Comparison of ENCODE assay signal across 11 cellular contexts in the genomic region with DNA sequence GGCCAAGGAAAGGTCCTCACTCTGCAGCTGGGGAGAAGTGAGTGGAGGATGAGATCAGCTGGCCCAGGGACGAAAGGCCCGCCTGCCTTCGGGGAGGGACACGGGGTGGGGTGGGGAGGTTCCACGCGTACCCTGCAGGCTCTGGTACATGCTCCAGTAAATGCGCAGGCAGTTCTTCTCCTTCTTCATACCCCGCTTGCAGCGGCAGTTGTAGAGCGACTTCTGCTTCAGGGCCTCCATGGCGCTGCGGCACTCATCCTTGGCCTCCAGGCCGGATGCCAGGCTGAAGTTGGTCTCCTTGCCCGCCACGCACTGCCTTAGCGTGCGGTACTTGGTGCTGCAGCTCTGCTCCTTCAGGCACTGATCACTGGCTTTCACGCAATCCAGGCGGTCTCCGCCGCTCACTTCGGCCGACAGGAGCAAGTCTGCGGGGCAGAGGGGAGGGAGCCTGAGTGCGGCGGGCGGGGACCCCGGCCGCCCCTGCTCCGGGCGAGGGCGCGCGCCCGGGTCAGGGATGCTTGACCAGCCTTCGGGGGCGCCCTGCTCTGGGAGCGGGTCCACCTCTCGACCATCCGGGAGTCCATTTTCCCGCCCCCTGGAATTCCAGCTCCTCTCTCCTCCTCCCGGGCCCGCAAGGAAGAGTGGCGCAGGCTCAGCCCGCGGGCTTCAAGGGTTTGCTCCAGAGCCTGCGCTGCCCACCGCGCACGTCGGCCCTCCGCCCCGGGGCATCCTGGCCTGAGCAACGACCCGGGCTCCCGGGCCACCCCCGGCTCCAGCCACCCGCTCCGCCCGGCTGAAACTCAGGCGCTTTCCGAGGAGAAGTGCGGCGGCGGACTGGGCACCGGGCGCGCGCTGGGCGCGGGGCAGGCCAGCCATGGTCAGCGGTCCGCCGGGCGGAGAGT. TPM values are rescaled to one million over a fixed set of nuclear protein-coding genes. Genes with fewer than 3 reads are reported as not detected.
A peak's percentile ranks its signal among the peaks of the same experiment; 100 is the strongest.
DNase-seq lines count a peak whose midpoint lies in the region; ATAC-seq and TF ChIP-seq lines count a peak whose summit lies in the region.
"Had no signal": no experiment of that assay in that cellular context is flagged by ENCODE, and none has a peak within 500 bp of the region (broad histone marks: within the 10 kb centered on the region; RNA-seq: fewer than 3 reads in every experiment).

No MANE protein-coding gene starts in this region.

- H3K4me3 ChIP-seq in HUES64 (ENCODE audit: low read length) (peak overlapping the region; percentile 65), fibroblast of lung (replicated peaks in 1 of 4; ENCODE audit: control extremely low read depth in 1 of 4, insufficient read depth in 1 of 4, low read depth in 3 of 4, low read length in 4 of 4) (peak overlapping the region in 3 of 4 experiments; percentile 54 to 68 (median 60)), muscle layer of colon (ENCODE audit: low read depth in 1 of 2, low read length in 2 of 2) (peak overlapping the region; percentile 75 to 77), tibial nerve (peak overlapping the region; percentile 44 to 65 (median 48))
- H3K4me3 ChIP-seq: lung had no signal

- H3K9me3 Mint-ChIP-seq in activated T-helper 2 cell treated with anti-CD3 and anti-CD28 coated beads, Interferon-gamma antibody, Interleukin-2, Interleukin-4, amounts not matched to agents 10 μg/mL and 5 μg/mL and 100 μg/mL, durations not matched to agents 14 hours and 24 hours and 36 hours: no peaks in the 10 kb centered on the region
- H3K9me3 Mint-ChIP-seq: activated CD4-positive, alpha-beta T cell treated with anti-CD3 and anti-CD28 coated beads, Interleukin-2, amount 10 ng/mL, durations not matched to agents 7 days and 5 days had no signal

- intact Hi-C loops in activated T-helper 2 cell treated with anti-CD3 and anti-CD28 coated beads, Interferon-gamma antibody, Interleukin-2, Interleukin-4, amounts not matched to agents 10 μg/mL and 5 μg/mL and 100 μg/mL, durations not matched to agents 14 hours and 24 hours and 36 hours (cut with micrococcal nuclease): loop anchor here (5.0 to 10.0 kb wide), 2 partner anchors 864 to 1276 kb away; partner anchors contain the start of gene VAX1

- H3K4me1 Mint-ChIP-seq in activated T-helper 2 cell treated with anti-CD3 and anti-CD28 coated beads, Interferon-gamma antibody, Interleukin-2, Interleukin-4, amounts not matched to agents 10 μg/mL and 5 μg/mL and 100 μg/mL, durations not matched to agents 14 hours and 24 hours and 36 hours (ENCODE audit: low read depth): peaks cover 6% of the 10 kb centered on the region

- 0 out of 2 replicates have a peak overlapping the region, but pooled peaks have one; percentile 26 for H3K9ac ChIP-seq in HUES64 (ENCODE audit: low read depth, low read length)
- H3K9ac ChIP-seq in fibroblast of lung (ENCODE audit: insufficient read depth, low read length): no peak overlapping the region
- H3K9ac ChIP-seq in muscle layer of colon (ENCODE audit: low read length): no peak overlapping the region

- TF ChIP-seq EP300 in tibial nerve (IDR thresholded peaks at IDR 0.05): peak in 1 of 2 donors; percentile 60

- H3K36me3 ChIP-seq in HUES64 (ENCODE audit: insufficient read depth, low read length): no peaks in the 10 kb centered on the region
- H3K36me3 ChIP-seq in fibroblast of lung (ENCODE audit: control insufficient read depth, insufficient read depth, low read length): no peaks in the 10 kb centered on the region
- peaks cover 2% of the 10 kb centered on the region for H3K36me3 ChIP-seq in muscle layer of colon (ENCODE audit: insufficient read depth, low read length)
- H3K36me3 ChIP-seq in tibial nerve: peaks cover 0 to 6% (median 0%) of the 10 kb centered on the region in 3 donors

- H2AFZ ChIP-seq in fibroblast of lung (ENCODE audit: low read length): peak overlapping the region; percentile 20

- peak in 1 of 2 donors; percentile 15 for DNase-seq in fibroblast of lung (ENCODE audit: low read depth in 2 of 2)
- DNase-seq in tibial nerve (ENCODE audit: low spot score in 2 of 2): peak in 1 of 2 donors; percentile 34
- no peak for DNase-seq in activated T-helper 2 cell treated with anti-CD3 and anti-CD28 coated beads, Interferon-gamma antibody, Interleukin-2, Interleukin-4, amounts not matched to agents 10 μg/mL and 5 μg/mL and 100 μg/mL, durations not matched to agents 14 hours and 24 hours and 36 hours (ENCODE audit: low spot score)
- DNase-seq in activated naive CD4-positive, alpha-beta T cell treated with anti-CD3 and anti-CD28 coated beads, Interleukin-2, amount 50 U/mL, for 16 hours: no peak
- DNase-seq in middle frontal gyrus (ENCODE audit: extremely low spot score, low spot score): no peak
- DNase-seq: activated CD4-positive, alpha-beta T cell treated with anti-CD3 and anti-CD28 coated beads, Interleukin-2, amount 10 ng/mL, durations not matched to agents 7 days and 5 days had no signal

- H3K36me3 Mint-ChIP-seq in activated T-helper 2 cell treated with anti-CD3 and anti-CD28 coated beads, Interferon-gamma antibody, Interleukin-2, Interleukin-4, amounts not matched to agents 10 μg/mL and 5 μg/mL and 100 μg/mL, durations not matched to agents 14 hours and 24 hours and 36 hours (ENCODE audit: low read depth): no peaks in the 10 kb centered on the region

- no peak for TF ChIP-seq CTCF in fibroblast of lung (conservative IDR thresholded peaks at IDR 0.05 in 1 of 2, IDR thresholded peaks at IDR 0.05 in 1 of 2; ENCODE audit: low read depth in 1 of 2, low read length in 2 of 2)
- no peak for TF ChIP-seq CTCF in tibial nerve (IDR thresholded peaks at IDR 0.05)

- H3K27me3 ChIP-seq in HUES64 (ENCODE audit: insufficient read depth, low read length): peaks cover 97% of the 10 kb centered on the region
- H3K27me3 ChIP-seq in fibroblast of lung (ENCODE audit: control insufficient read depth, insufficient read depth, low read length): no peaks in the 10 kb centered on the region
- peaks cover 18 to 57% of the 10 kb centered on the region in 2 donors for H3K27me3 ChIP-seq in muscle layer of colon (ENCODE audit: control insufficient read depth in 1 of 2, insufficient read depth in 2 of 2, low read length in 2 of 2)
- peaks cover 0 to 15% of the 10 kb centered on the region in 2 donors for H3K27me3 ChIP-seq in tibial nerve

- no peaks in the 10 kb centered on the region for H4K20me1 ChIP-seq in fibroblast of lung (ENCODE audit: control insufficient read depth, extremely low read depth, insufficient read depth, low read length)

- H3K4me3 Mint-ChIP-seq in activated T-helper 2 cell treated with anti-CD3 and anti-CD28 coated beads, Interferon-gamma antibody, Interleukin-2, Interleukin-4, amounts not matched to agents 10 μg/mL and 5 μg/mL and 100 μg/mL, durations not matched to agents 14 hours and 24 hours and 36 hours (ENCODE audit: low read depth): no peak overlapping the region

- peaks cover 54% of the 10 kb centered on the region for H3K27me3 Mint-ChIP-seq in activated T-helper 2 cell treated with anti-CD3 and anti-CD28 coated beads, Interferon-gamma antibody, Interleukin-2, Interleukin-4, amounts not matched to agents 10 μg/mL and 5 μg/mL and 100 μg/mL, durations not matched to agents 14 hours and 24 hours and 36 hours (ENCODE audit: low read depth)

- no peak overlapping the region for H3K27ac Mint-ChIP-seq in activated T-helper 2 cell treated with anti-CD3 and anti-CD28 coated beads, Interferon-gamma antibody, Interleukin-2, Interleukin-4, amounts not matched to agents 10 μg/mL and 5 μg/mL and 100 μg/mL, durations not matched to agents 14 hours and 24 hours and 36 hours
- H3K27ac Mint-ChIP-seq: activated CD4-positive, alpha-beta T cell treated with anti-CD3 and anti-CD28 coated beads, Interleukin-2, amount 10 ng/mL, durations not matched to agents 7 days and 5 days had no signal

- H3K27ac ChIP-seq in HUES64 (ENCODE audit: low read depth, low read length): no peak overlapping the region
- no peak overlapping the region for H3K27ac ChIP-seq in fibroblast of lung (ENCODE audit: insufficient read depth, low read length)
- peak overlapping the region; percentile 68 for H3K27ac ChIP-seq in muscle layer of colon (ENCODE audit: low read depth, low read length)
- H3K27ac ChIP-seq in tibial nerve: peak overlapping the region; percentile 69 to 93 (median 86)

- H3K79me2 ChIP-seq in fibroblast of lung (ENCODE audit: control insufficient read depth, insufficient read depth, low read length): no peaks in the 10 kb centered on the region

- WGBS in HUES64: 4% methylated on average over 75 of the region's 75 CpGs
- WGBS in tibial nerve, 2 donors: 20% methylated on average over 30 to 46 of the region's 75 CpGs

- no peak for ATAC-seq in HG03432 (IDR thresholded peaks at IDR 0.05; ENCODE audit: unreplicated experiment)

- H3K4me2 ChIP-seq in fibroblast of lung (ENCODE audit: extremely low read depth, insufficient read depth, low read length): peak overlapping the region; percentile 100

- H3K4me1 ChIP-seq in HUES64 (ENCODE audit: insufficient read depth, low read length) (peaks cover 7% of the 10 kb centered on the region), fibroblast of lung (ENCODE audit: control insufficient read depth, extremely low read depth, insufficient read depth, low read length) (no peaks in the 10 kb centered on the region), muscle layer of colon (ENCODE audit: insufficient read depth, low read length) (no peaks in the 10 kb centered on the region), tibial nerve (peaks cover 0 to 60% (median 0%) of the 10 kb centered on the region in 4 donors)

- no peaks in the 10 kb centered on the region for H3K9me3 ChIP-seq in HUES64 (ENCODE audit: insufficient read depth, low read depth, low read length)
- no peaks in the 10 kb centered on the region for H3K9me3 ChIP-seq in fibroblast of lung (ENCODE audit: control insufficient read depth, insufficient read depth, low read depth, low read length)
- no peaks in the 10 kb centered on the region for H3K9me3 ChIP-seq in muscle layer of colon (ENCODE audit: low read length)
- no peaks in the 10 kb centered on the region for H3K9me3 ChIP-seq in tibial nerve

- peak; percentile 17 to 53 for TF ChIP-seq POLR2A in tibial nerve (IDR thresholded peaks at IDR 0.05)

RNA-seq across cellular contexts. Expression of gene GFRA1, which starts 2.1 kb away (rescaled TPM):
- polyA plus RNA-seq in HUES64 (2013, experiment 1 of 2): 1.6 TPM
- 2.0 TPM for polyA plus RNA-seq in HUES64 (2013, experiment 2 of 2)
- total RNA-seq in fibroblast of lung (6.3 and 23.1 TPM in 2 replicates), tibial nerve (100 to 1,000 TPM in 1 of 4 donors, 10 to 100 TPM in 3; 57.9 to 104 (median 61.6) TPM)
- polyA plus RNA-seq in fibroblast of lung: 6.1 and 29.6 TPM in 2 replicates
- polyA plus RNA-seq in fibroblast of lung (2012): 3.8 and 17.2 TPM in 2 replicates
- 7.7 and 39.3 TPM in 2 replicates for polyA minus RNA-seq in fibroblast of lung (ENCODE audit: low replicate concordance)
- total RNA-seq in activated T-helper 2 cell treated with anti-CD3 and anti-CD28 coated beads, Interferon-gamma antibody, Interleukin-2, Interleukin-4, amounts not matched to agents 10 μg/mL and 5 μg/mL and 100 μg/mL, durations not matched to agents 14 hours and 24 hours and 36 hours: not detected in 2 replicates
- total RNA-seq: activated CD4-positive, alpha-beta T cell treated with anti-CD3 and anti-CD28 coated beads, Interleukin-2, amount 10 ng/mL, durations not matched to agents 7 days and 5 days had no signal

RNA-seq across cellular contexts. Expression of gene CCDC172, which starts 53.3 kb away (rescaled TPM):
- polyA plus RNA-seq in HUES64 (2013, experiment 1 of 2): 2.7 TPM
- polyA plus RNA-seq in HUES64 (2013, experiment 2 of 2): 4.0 TPM
- total RNA-seq in fibroblast of lung (not detected in 2 replicates), tibial nerve (not detected)
- polyA plus RNA-seq in fibroblast of lung: not detected in 2 replicates
- polyA plus RNA-seq in fibroblast of lung (2012): not detected in 2 replicates
- not detected in 2 replicates for polyA minus RNA-seq in fibroblast of lung (ENCODE audit: low replicate concordance)
- total RNA-seq in activated T-helper 2 cell treated with anti-CD3 and anti-CD28 coated beads, Interferon-gamma antibody, Interleukin-2, Interleukin-4, amounts not matched to agents 10 μg/mL and 5 μg/mL and 100 μg/mL, durations not matched to agents 14 hours and 24 hours and 36 hours: not detected in 2 replicates
- total RNA-seq: activated CD4-positive, alpha-beta T cell treated with anti-CD3 and anti-CD28 coated beads, Interleukin-2, amount 10 ng/mL, durations not matched to agents 7 days and 5 days; bronchial epithelial cell; lung had no signal
- polyA plus RNA-seq: lung had no signal

Comparison
In these comparisons a context has a peak if more than half of its experiments do, and no peak if none do; other contexts are left out.
1. H3K27ac ChIP-seq: peak in muscle layer of colon (single experiment) and tibial nerve (4 of 4); none in HUES64 (single experiment) and fibroblast of lung (single experiment).
2. Peak in every context shown above with its lines, with median percentiles within 50 percentile points of each other: H3K4me3 ChIP-seq.